21 cellular contexts compared by ENCODE assay signal in genomic region chr18:47545613-47546012, GRCh38.
"Had no signal": no experiment of that assay in that cellular context is flagged by ENCODE, and none has a peak within 500 bp of the region (broad histone marks: within the 10 kb centered on the region; RNA-seq: fewer than 3 reads in every experiment).

No MANE protein-coding gene starts in this region.

- H3K4me3 Mint-ChIP-seq: activated CD4-positive, alpha-beta T cell treated with anti-CD3 and anti-CD28 coated beads, Interleukin-2, amount 10 ng/mL, durations not matched to agents 7 days and 5 days; dendritic cell treated with granulocyte-macrophage colony-stimulating factor and Interleukin-4, amounts not matched to agents 40 ng/mL and 50 ng/mL, for 4 days; naive thymus-derived CD4-positive, alpha-beta T cell; T-helper 17 cell had no signal

- H3K4me1 ChIP-seq: gastrocnemius medialis, stomach, testis had no signal

- H3K27me3 ChIP-seq: gastrocnemius medialis, neutrophil, stomach, testis had no signal

- H3K27ac Mint-ChIP-seq: activated CD4-positive, alpha-beta T cell treated with anti-CD3 and anti-CD28 coated beads, Interleukin-2, amount 10 ng/mL, durations not matched to agents 7 days and 5 days; dendritic cell treated with granulocyte-macrophage colony-stimulating factor and Interleukin-4, amounts not matched to agents 40 ng/mL and 50 ng/mL, for 4 days; naive thymus-derived CD4-positive, alpha-beta T cell; T-helper 17 cell had no signal

- H3K9me3 ChIP-seq: gastrocnemius medialis, heart left ventricle, left ventricle myocardium inferior, mucosa of descending colon, neutrophil, stomach, testis had no signal

- H3K27me3 Mint-ChIP-seq: activated CD4-positive, alpha-beta T cell treated with anti-CD3 and anti-CD28 coated beads, Interleukin-2, amount 10 ng/mL, durations not matched to agents 7 days and 5 days; dendritic cell treated with granulocyte-macrophage colony-stimulating factor and Interleukin-4, amounts not matched to agents 40 ng/mL and 50 ng/mL, for 4 days had no signal

- H3K9me3 Mint-ChIP-seq: activated CD4-positive, alpha-beta T cell treated with anti-CD3 and anti-CD28 coated beads, Interleukin-2, amount 10 ng/mL, durations not matched to agents 7 days and 5 days had no signal

- H3K4me3 ChIP-seq: gastrocnemius medialis, heart left ventricle, left ventricle myocardium inferior, mucosa of descending colon, stomach, testis had no signal

- H3K36me3 ChIP-seq: gastrocnemius medialis, heart left ventricle, left ventricle myocardium inferior, neutrophil, stomach had no signal

- H3K4me1 Mint-ChIP-seq: activated CD4-positive, alpha-beta T cell treated with anti-CD3 and anti-CD28 coated beads, Interleukin-2, amount 10 ng/mL, durations not matched to agents 7 days and 5 days; naive thymus-derived CD4-positive, alpha-beta T cell; T-helper 17 cell had no signal

- DNase-seq: activated CD4-positive, alpha-beta T cell treated with anti-CD3 and anti-CD28 coated beads, Interleukin-2, amount 10 ng/mL, durations not matched to agents 7 days and 5 days; activated CD4-positive, CD25-positive, alpha-beta regulatory T cell; activated CD8-positive, alpha-beta memory T cell treated with anti-CD3 and anti-CD28 coated beads for 24 hours; activated naive CD4-positive, alpha-beta T cell treated with Interleukin-2 at 50 U/mL for 16 hours; anterior cingulate cortex; cerebellar nuclear complex; effector memory CD4-positive, alpha-beta T cell; gastrocnemius medialis; heart left ventricle; kidney; left ventricle myocardium inferior; mucosa of descending colon; naive thymus-derived CD4-positive, alpha-beta T cell; retina; stimulated activated CD4-positive, alpha-beta T cell treated with anti-CD3 and anti-CD28 coated beads, Interleukin-12 subunit alpha, Interleukin-12 subunit beta, amount 100 ng/mL, for 4 hours; stimulated activated CD4-positive, alpha-beta T cell treated with anti-CD3 and anti-CD28 coated beads, Interleukin-2, amount 100 ng/mL, for 24 hours; stomach; T-helper 17 cell; testis had no signal

- H3K27ac ChIP-seq: gastrocnemius medialis, heart left ventricle, left ventricle myocardium inferior, neutrophil, stomach, testis had no signal
